In the genomic region with DNA sequence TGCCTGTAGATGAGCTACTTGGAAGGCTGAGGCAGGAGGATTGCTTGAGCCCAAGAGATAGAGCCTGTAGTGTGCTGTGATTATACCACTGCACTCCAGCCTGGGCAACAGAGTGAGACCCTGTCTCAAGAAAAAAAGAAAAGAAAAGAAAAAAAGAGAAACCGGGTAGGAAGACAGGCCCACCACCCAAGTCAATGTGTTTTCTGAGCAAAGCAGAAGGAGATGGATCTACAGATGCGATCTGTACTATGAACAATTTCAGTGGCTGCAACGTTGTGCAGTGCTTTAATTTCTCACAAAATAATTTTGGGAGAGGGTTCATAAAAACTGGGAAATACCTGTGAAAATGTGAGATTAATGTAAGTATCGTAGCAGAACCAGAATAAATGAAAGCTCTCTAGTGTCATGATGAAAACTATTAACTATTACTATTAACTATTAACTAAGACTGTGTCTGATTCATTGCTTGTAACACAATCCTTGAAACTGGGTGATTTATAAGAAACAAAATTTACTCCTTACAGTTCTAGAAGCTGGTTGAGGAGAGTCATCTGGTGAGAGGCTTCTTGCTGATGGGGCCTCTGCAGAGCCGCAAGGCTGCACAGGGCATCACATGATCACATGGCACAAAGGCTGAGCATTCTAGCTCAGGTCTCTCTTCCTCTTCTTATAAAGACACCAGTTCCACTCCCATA, we compare ENCODE assay signal across 8 cellular contexts.
A peak's percentile ranks its signal among the peaks of the same experiment; 100 is the strongest.
DNase-seq lines count a peak whose midpoint lies in the region; ATAC-seq, FAIRE-seq and TF ChIP-seq lines count a peak whose summit lies in the region.

No MANE protein-coding gene starts in this region.

- TF ChIP-seq POLR2A in GM12891 (IDR thresholded peaks at IDR 0.05; ENCODE audit: low read depth, low read length), result no peak

- no peak for TF ChIP-seq CTCF in GM20000 (IDR thresholded peaks at IDR 0.05; ENCODE audit: extremely low read depth, missing control alignments)

- no peak for FAIRE-seq in GM12891 (lab: Jason Lieb, UNC)

- DNase-seq in GM12891 (ENCODE audit: insufficient read length, low spot score) (no peak), NAMALWA (ENCODE audit: low spot score) (peak; percentile 47), glomerular visceral epithelial cell (ENCODE audit: extremely low spot score) (peak; percentile 89), NCI-H146 treated with DMSO at 0.1 percent for 48 hours (lab: John Stamatoyannopoulos, UW; ENCODE audit: unreplicated experiment) (no peak), GM20000 (ENCODE audit: low spot score) (no peak), AG08396 (ENCODE audit: low spot score) (no peak)
- no peak for DNase-seq in effector CD8-positive, alpha-beta T cell (lab: John Stamatoyannopoulos, UW)

- peak; percentile 58 for ATAC-seq in GM21717 (IDR thresholded peaks at IDR 0.05; ENCODE audit: unreplicated experiment)

TF ChIP-seq in GM12891, 5 proteins besides CTCF, POLR2A, EP300 and RAD21:
- TF ChIP-seq TAF1 (IDR thresholded peaks at IDR 0.05; ENCODE audit: low read depth, low read length) (no peak), SPI1 (IDR thresholded peaks at IDR 0.05; ENCODE audit: low read depth, low read length) (peak; percentile 82)

Comparison
In these comparisons a context has a peak if more than half of its experiments do, and no peak if none do; other contexts are left out.
1. DNase-seq: peak in NAMALWA (single experiment) and glomerular visceral epithelial cell (single experiment); none in GM12891 (single experiment), effector CD8-positive, alpha-beta T cell (single experiment), NCI-H146 treated with DMSO at 0.1 percent for 48 hours (single experiment), GM20000 (single experiment) and AG08396 (single experiment).